ENCODE assay signal across 24 cellular contexts in genomic region chr3:141354517-141354916, GRCh38.
"Had no signal": no experiment of that assay in that cellular context is flagged by ENCODE, and none has a peak within 500 bp of the region (broad histone marks: within the 10 kb centered on the region; RNA-seq: fewer than 3 reads in every experiment).

No MANE protein-coding gene starts in this region.

- H3K27ac ChIP-seq: heart left ventricle, VCaP had no signal

- H3K9me3 Mint-ChIP-seq: activated T-helper 17 cell treated with anti-CD3 and anti-CD28 coated beads, Interleukin-2, amount 50 U/mL, for 72 hours; effector memory CD8-positive, alpha-beta T cell; WTC11 had no signal

- H3K4me3 Mint-ChIP-seq: activated CD8-positive, alpha-beta T cell treated with anti-CD3 and anti-CD28 coated beads for 36 hours; activated naive CD8-positive, alpha-beta T cell; activated T-cell treated with anti-CD3 and anti-CD28 coated beads, Interleukin-2, amount 50 U/mL, for 4 hours; activated T-helper 17 cell treated with anti-CD3 and anti-CD28 coated beads, Interleukin-2, amount 50 U/mL, for 72 hours; effector memory CD8-positive, alpha-beta T cell; WTC11 had no signal

- DNase-seq: activated CD4-positive, alpha-beta T cell treated with anti-CD3 and anti-CD28 coated beads for 48 hours; activated CD4-positive, alpha-beta T cell treated with anti-CD3 and anti-CD28 coated beads, Interleukin-2, amount 50 U/mL, for 1 hour; activated CD4-positive, alpha-beta T cell treated with anti-CD3 and anti-CD28 coated beads, Interleukin-2, amount 50 U/mL, for 48 hours; activated CD8-positive, alpha-beta memory T cell treated with anti-CD3 and anti-CD28 coated beads for 24 hours; activated CD8-positive, alpha-beta T cell treated with anti-CD3 and anti-CD28 coated beads for 36 hours; activated effector memory CD4-positive, alpha-beta T cell treated with Interleukin-2 at 50 U/mL for 16 hours; activated gamma-delta T cell treated with Interleukin-2 at 50 U/mL for 16 hours; activated naive CD4-positive, alpha-beta T cell treated with anti-CD3 and anti-CD28 coated beads, Interleukin-2, amount 50 U/mL, for 16 hours; activated naive CD4-positive, alpha-beta T cell treated with Interleukin-2 at 50 U/mL for 16 hours; activated T-cell treated with anti-CD3 and anti-CD28 coated beads, Interleukin-2, amount 50 U/mL, for 4 hours; amniotic stem cell; anterior cingulate cortex; caudate nucleus; cortex of kidney; dermis blood vessel endothelial cell; effector CD4-positive, alpha-beta T cell; effector memory CD8-positive, alpha-beta T cell; foreskin fibroblast; heart left ventricle; T-helper 2 cell had no signal

- H3K27me3 Mint-ChIP-seq: activated CD8-positive, alpha-beta T cell treated with anti-CD3 and anti-CD28 coated beads for 36 hours; activated naive CD8-positive, alpha-beta T cell had no signal

- H3K36me3 ChIP-seq: heart left ventricle had no signal

- H3K27me3 ChIP-seq: heart left ventricle had no signal

- H3K4me1 ChIP-seq: heart left ventricle had no signal

- H3K4me1 Mint-ChIP-seq: activated T-helper 17 cell treated with anti-CD3 and anti-CD28 coated beads, Interleukin-2, amount 50 U/mL, for 72 hours; WTC11 had no signal

- H3K27ac Mint-ChIP-seq: activated CD8-positive, alpha-beta T cell treated with anti-CD3 and anti-CD28 coated beads for 36 hours; activated naive CD8-positive, alpha-beta T cell; activated T-helper 17 cell treated with anti-CD3 and anti-CD28 coated beads, Interleukin-2, amount 50 U/mL, for 72 hours; effector memory CD8-positive, alpha-beta T cell; WTC11 had no signal

- H3K4me3 ChIP-seq: heart left ventricle had no signal

- H3K36me3 Mint-ChIP-seq: WTC11 had no signal

- ATAC-seq: activated CD8-positive, alpha-beta T cell treated with anti-CD3 and anti-CD28 coated beads for 36 hours; activated T-cell treated with anti-CD3 and anti-CD28 coated beads, Interleukin-2, amount 50 U/mL, for 4 hours; activated T-helper 17 cell treated with anti-CD3 and anti-CD28 coated beads, Interleukin-2, amount 50 U/mL, for 72 hours; effector memory CD8-positive, alpha-beta T cell; WTC11 had no signal
